32 cellular contexts compared by ENCODE assay signal in the genomic region with DNA sequence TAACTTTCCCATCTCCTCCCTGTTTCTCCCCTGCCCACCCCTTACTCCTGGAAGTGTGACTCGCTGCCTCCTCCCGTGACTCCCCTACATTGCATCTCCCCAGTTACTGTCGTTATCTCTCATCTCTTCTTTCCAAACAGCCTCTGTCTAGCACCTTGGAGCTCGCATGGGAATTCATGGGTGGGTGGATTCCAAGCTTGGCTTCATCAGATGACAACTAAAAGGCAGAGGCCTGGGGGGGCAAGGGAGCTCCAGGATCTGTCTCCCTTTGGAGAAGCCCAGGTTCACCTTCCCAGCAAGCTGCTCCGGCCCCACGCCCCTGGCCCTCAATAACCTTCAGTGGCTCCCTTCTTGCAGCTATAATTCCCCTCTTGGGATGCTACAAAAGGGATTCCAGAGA.
"Had no signal": no experiment of that assay in that cellular context is flagged by ENCODE, and none has a peak within 500 bp of the region (broad histone marks: within the 10 kb centered on the region; RNA-seq: fewer than 3 reads in every experiment).

No MANE protein-coding gene starts in this region.

- DNase-seq: activated B cell treated with CpG ODN at 0.5 μM for 24 hours; activated CD4-positive, alpha-beta memory T cell treated with anti-CD3 and anti-CD28 coated beads for 36 hours; activated CD4-positive, alpha-beta T cell treated with anti-CD3 and anti-CD28 coated beads, Interleukin-2, amount 10 ng/mL, durations not matched to agents 24 days and 14 days; activated CD8-positive, alpha-beta memory T cell treated with anti-CD3 and anti-CD28 coated beads, Interleukin-2, amount 10 ng/mL, durations not matched to agents 7 days and 5 days; activated CD8-positive, alpha-beta memory T cell treated with anti-CD3 and anti-CD28 coated beads, Interleukin-2, amount 50 U/mL, for 4 hours; activated CD8-positive, alpha-beta T cell treated with anti-CD3 and anti-CD28 coated beads, Interleukin-2, amount 10 ng/mL, durations not matched to agents 7 days and 5 days; activated gamma-delta T cell; activated naive CD4-positive, alpha-beta T cell; activated naive CD4-positive, alpha-beta T cell treated with anti-CD3 and anti-CD28 coated beads, Interleukin-2, amount 10 ng/mL, durations not matched to agents 7 days and 5 days; activated T-cell treated with anti-CD3 and anti-CD28 coated beads, Interleukin-2, amount 50 U/mL, for 1 hour; activated T-cell treated with anti-CD3 and anti-CD28 coated beads, Interleukin-2, amount 50 U/mL, for 48 hours; amniotic stem cell; anterior cingulate cortex; brain microvascular endothelial cell; dorsolateral prefrontal cortex; effector memory CD4-positive, alpha-beta T cell; erythroblast; foreskin keratinocyte; gastrocnemius medialis; glutamatergic neuron; T-helper 1 cell; T-helper 17 cell; T1000; WERI-Rb-1 had no signal

- H3K4me3 Mint-ChIP-seq: activated B cell treated with CpG ODN at 0.5 μM for 24 hours; activated CD4-positive, alpha-beta memory T cell treated with anti-CD3 and anti-CD28 coated beads for 36 hours; activated CD4-positive, alpha-beta T cell treated with anti-CD3 and anti-CD28 coated beads, Interleukin-2, amount 10 ng/mL, durations not matched to agents 24 days and 14 days; activated CD8-positive, alpha-beta memory T cell treated with anti-CD3 and anti-CD28 coated beads, Interleukin-2, amount 10 ng/mL, durations not matched to agents 7 days and 5 days; activated CD8-positive, alpha-beta T cell treated with anti-CD3 and anti-CD28 coated beads, Interleukin-2, amount 10 ng/mL, durations not matched to agents 7 days and 5 days; activated naive CD4-positive, alpha-beta T cell treated with anti-CD3 and anti-CD28 coated beads, Interleukin-2, amount 10 ng/mL, durations not matched to agents 7 days and 5 days; central memory CD8-positive, alpha-beta T cell; dendritic cell treated with granulocyte-macrophage colony-stimulating factor and Interleukin-4, amounts not matched to agents 40 ng/mL and 50 ng/mL, for 4 days; T-helper 17 cell; T-helper 2 cell treated with Interferon-gamma antibody and Interleukin-4, amounts not matched to agents 5 μg/mL and 100 μg/mL, for 36 hours had no signal

- H3K27ac ChIP-seq: brain microvascular endothelial cell, coronary artery, dorsolateral prefrontal cortex, esophagus muscularis mucosa, foreskin keratinocyte, gastrocnemius medialis, WERI-Rb-1 had no signal

- H3K9me3 ChIP-seq: esophagus muscularis mucosa, gastrocnemius medialis had no signal

- H3K27me3 ChIP-seq: brain microvascular endothelial cell had no signal

- H3K27ac Mint-ChIP-seq: activated B cell treated with CpG ODN at 0.5 μM for 24 hours; activated CD4-positive, alpha-beta memory T cell treated with anti-CD3 and anti-CD28 coated beads for 36 hours; activated CD4-positive, alpha-beta T cell treated with anti-CD3 and anti-CD28 coated beads, Interleukin-2, amount 10 ng/mL, durations not matched to agents 24 days and 14 days; activated CD8-positive, alpha-beta memory T cell treated with anti-CD3 and anti-CD28 coated beads, Interleukin-2, amount 10 ng/mL, durations not matched to agents 7 days and 5 days; activated CD8-positive, alpha-beta T cell treated with anti-CD3 and anti-CD28 coated beads, Interleukin-2, amount 10 ng/mL, durations not matched to agents 7 days and 5 days; activated naive CD4-positive, alpha-beta T cell treated with anti-CD3 and anti-CD28 coated beads, Interleukin-2, amount 10 ng/mL, durations not matched to agents 7 days and 5 days; activated naive CD4-positive, alpha-beta T cell treated with anti-CD3 and anti-CD28 coated beads, Interleukin-2, amount 50 U/mL, for 72 hours; dendritic cell treated with granulocyte-macrophage colony-stimulating factor and Interleukin-4, amounts not matched to agents 40 ng/mL and 50 ng/mL, for 4 days; T-helper 17 cell; T-helper 2 cell treated with Interferon-gamma antibody and Interleukin-4, amounts not matched to agents 5 μg/mL and 100 μg/mL, for 36 hours had no signal

- H3K4me1 ChIP-seq: foreskin keratinocyte had no signal

- H3K36me3 ChIP-seq: brain microvascular endothelial cell, esophagus muscularis mucosa, gastrocnemius medialis, heart left ventricle, WERI-Rb-1 had no signal

- H3K4me3 ChIP-seq: coronary artery, dorsolateral prefrontal cortex, esophagus muscularis mucosa, gastrocnemius medialis, heart left ventricle had no signal

- ATAC-seq: activated CD4-positive, CD25-positive, alpha-beta regulatory T cell treated with anti-CD3 and anti-CD28 coated beads, Interleukin-2, amount 50 U/mL, for 24 hours; activated CD8-positive, alpha-beta memory T cell treated with anti-CD3 and anti-CD28 coated beads, Interleukin-2, amount 10 ng/mL, durations not matched to agents 7 days and 5 days; activated CD8-positive, alpha-beta T cell treated with anti-CD3 and anti-CD28 coated beads, Interleukin-2, amount 10 ng/mL, durations not matched to agents 7 days and 5 days; activated naive CD4-positive, alpha-beta T cell treated with anti-CD3 and anti-CD28 coated beads, Interleukin-2, amount 50 U/mL, for 72 hours; foreskin keratinocyte; gastrocnemius medialis; T-helper 17 cell had no signal

- H3K36me3 Mint-ChIP-seq: activated CD4-positive, alpha-beta memory T cell treated with anti-CD3 and anti-CD28 coated beads for 36 hours; activated CD8-positive, alpha-beta memory T cell treated with anti-CD3 and anti-CD28 coated beads, Interleukin-2, amount 10 ng/mL, durations not matched to agents 7 days and 5 days; activated naive CD4-positive, alpha-beta T cell treated with anti-CD3 and anti-CD28 coated beads, Interleukin-2, amount 10 ng/mL, durations not matched to agents 7 days and 5 days had no signal
